Comparison of ENCODE assay signal across 15 cellular contexts in the genomic region with DNA sequence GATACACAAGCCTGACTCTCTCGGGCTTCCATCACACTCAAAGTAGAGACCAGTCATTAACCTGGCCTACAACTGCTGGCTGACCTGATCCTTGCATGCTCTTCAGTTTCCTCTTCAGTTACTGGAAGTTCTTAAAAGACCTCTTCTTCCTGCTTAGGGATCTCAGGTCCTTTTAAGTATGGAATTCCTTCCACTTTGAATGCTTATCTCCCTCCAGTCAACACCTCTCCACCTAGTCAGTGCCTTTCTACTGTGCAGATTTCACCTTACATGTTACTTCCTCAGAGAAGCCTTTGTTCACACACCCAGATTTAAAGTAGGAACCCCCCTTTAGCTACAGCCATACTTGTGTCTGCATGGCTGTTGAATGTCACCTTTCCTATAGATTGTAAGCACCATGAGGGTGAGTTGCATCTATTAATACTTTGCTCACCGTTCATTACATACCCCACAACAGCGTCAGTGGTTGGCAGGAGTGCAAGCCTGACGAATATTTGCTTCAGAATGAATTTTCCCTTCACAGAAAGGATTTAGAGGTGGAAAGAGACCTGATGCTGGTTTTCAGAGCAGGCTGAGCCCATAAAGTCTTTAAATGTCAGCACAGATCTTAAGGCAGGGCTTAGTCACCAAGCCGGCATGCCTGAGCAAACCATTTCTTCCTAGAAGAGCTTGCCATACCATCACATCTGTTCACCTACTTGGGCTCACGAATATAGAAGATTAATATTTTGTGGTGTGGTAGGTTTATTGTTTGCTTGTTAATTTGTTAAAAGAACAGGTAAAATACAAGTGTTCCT.
DNase-seq lines count a peak whose midpoint lies in the region; ATAC-seq, FAIRE-seq and TF ChIP-seq lines count a peak whose summit lies in the region.
"Had no signal": no experiment of that assay in that cellular context is flagged by ENCODE, and none has a peak within 500 bp of the region (broad histone marks: within the 10 kb centered on the region; RNA-seq: fewer than 3 reads in every experiment).

No MANE protein-coding gene starts in this region.

- no peaks in the 10 kb centered on the region for H3F3A ChIP-seq in GM23338 (replicated peaks; ENCODE audit: low read depth)

- no peak overlapping the region for H2AFZ ChIP-seq in GM23338

- H3K4me2 ChIP-seq in GM23338: 0 out of 2 replicates have a peak overlapping the region, but pooled peaks have one; percentile 42

- no peaks in the 10 kb centered on the region for H3K36me3 Mint-ChIP-seq in GM23338 (ENCODE audit: low read depth)

- H3K27ac Mint-ChIP-seq in GM23338: peak overlapping the region; percentile 0; the same call in 1 of the 2 replicates
- H3K27ac Mint-ChIP-seq: activated naive CD4-positive, alpha-beta T cell treated with anti-CD3 and anti-CD28 coated beads, Interleukin-2, amount 50 U/mL, for 72 hours had no signal

- H3K4me3 Mint-ChIP-seq in GM23338: no peak overlapping the region

- H3K79me2 ChIP-seq in GM23338 (replicated peaks; ENCODE audit: insufficient read depth): no peaks in the 10 kb centered on the region; the same call in 1 of the 2 replicates

- no peaks in the 10 kb centered on the region for H3K27me3 ChIP-seq in GM23338 (ENCODE audit: insufficient read depth)
- H3K27me3 ChIP-seq: MG63, pancreas had no signal

- no peak for ATAC-seq in GM23338
- no peak for ATAC-seq in omental fat pad (ENCODE audit: low FRiP score)
- ATAC-seq: activated naive CD4-positive, alpha-beta T cell treated with anti-CD3 and anti-CD28 coated beads, Interleukin-2, amount 50 U/mL, for 72 hours; mucosa of descending colon; pancreas had no signal

- H3K36me3 ChIP-seq in GM23338 (ENCODE audit: insufficient read depth): no peaks in the 10 kb centered on the region
- H3K36me3 ChIP-seq: MG63, pancreas had no signal

- H3K27ac ChIP-seq in GM23338 (ENCODE audit: low read depth): no peak overlapping the region

- H3K4me3 ChIP-seq in GM23338: no peak overlapping the region
- H3K4me3 ChIP-seq: MG63, mucosa of descending colon, pancreas had no signal

- TF ChIP-seq POLR2A in GM12891 (IDR thresholded peaks at IDR 0.05; ENCODE audit: low read depth, low read length): no peak

- FAIRE-seq in GM12891 (lab: Jason Lieb, UNC): no peak
- FAIRE-seq: pancreas had no signal

- TF ChIP-seq CTCF in GM23338 (conservative IDR thresholded peaks at IDR 0.05; ENCODE audit: low read depth in 2 of 2) (no peak), omental fat pad (IDR thresholded peaks at IDR 0.05) (no peak)

- H3K9me3 Mint-ChIP-seq in GM23338: no peaks in the 10 kb centered on the region
- H3K9me3 Mint-ChIP-seq: activated naive CD4-positive, alpha-beta T cell treated with anti-CD3 and anti-CD28 coated beads, Interleukin-2, amount 50 U/mL, for 72 hours had no signal

- peaks cover 4% of the 10 kb centered on the region; the same call in 1 of the 2 replicates for H3K9me2 ChIP-seq in GM23338 (ENCODE audit: insufficient read depth)

- no peaks in the 10 kb centered on the region; the same call in 1 of the 2 replicates for H4K20me1 ChIP-seq in GM23338 (replicated peaks; ENCODE audit: insufficient read depth)

- peaks cover 54% of the 10 kb centered on the region for H3K4me1 ChIP-seq in GM23338 (ENCODE audit: insufficient read depth)

- H3K27me3 Mint-ChIP-seq in GM23338 (ENCODE audit: insufficient read depth, low read depth, poor library complexity): no peaks in the 10 kb centered on the region

- H3K4me1 Mint-ChIP-seq in GM23338: peaks cover 55% of the 10 kb centered on the region

- DNase-seq in AG08395 (ENCODE audit: low spot score): peak; percentile 21
- DNase-seq in GM23338 (ENCODE audit: low spot score): no peak
- DNase-seq in amniotic epithelial cell (ENCODE audit: low read depth): peak; percentile 67
- peak; percentile 68 for DNase-seq in iris pigment epithelial cell (ENCODE audit: low read depth)
- DNase-seq in midbrain (lab: John Stamatoyannopoulos, UW): no peak
- DNase-seq in omental fat pad (ENCODE audit: low spot score): no peak
- DNase-seq in NCI-H1417 (lab: John Stamatoyannopoulos, UW): no peak
- DNase-seq in GM12891 (ENCODE audit: insufficient read length, low spot score): no peak
- DNase-seq: activated CD4-positive, CD25-positive, alpha-beta regulatory T cell; cortex of kidney; NCI-H226 had no signal

TF ChIP-seq in GM23338, 12 proteins besides CTCF, POLR2A, EP300 and RAD21 (continues in another document):
- no peak for TF ChIP-seq EZH2phosphoT487 (IDR thresholded peaks at IDR 0.05; ENCODE audit: unreplicated experiment)
- no peak for TF ChIP-seq JUNB (IDR thresholded peaks at IDR 0.05; ENCODE audit: unreplicated experiment)
- no peak for TF ChIP-seq EZH2 (IDR thresholded peaks at IDR 0.05; ENCODE audit: low read depth, unreplicated experiment)
- TF ChIP-seq NANOG (IDR thresholded peaks at IDR 0.05; ENCODE audit: borderline replicate concordance): no peak
- TF ChIP-seq, protein P1, sequence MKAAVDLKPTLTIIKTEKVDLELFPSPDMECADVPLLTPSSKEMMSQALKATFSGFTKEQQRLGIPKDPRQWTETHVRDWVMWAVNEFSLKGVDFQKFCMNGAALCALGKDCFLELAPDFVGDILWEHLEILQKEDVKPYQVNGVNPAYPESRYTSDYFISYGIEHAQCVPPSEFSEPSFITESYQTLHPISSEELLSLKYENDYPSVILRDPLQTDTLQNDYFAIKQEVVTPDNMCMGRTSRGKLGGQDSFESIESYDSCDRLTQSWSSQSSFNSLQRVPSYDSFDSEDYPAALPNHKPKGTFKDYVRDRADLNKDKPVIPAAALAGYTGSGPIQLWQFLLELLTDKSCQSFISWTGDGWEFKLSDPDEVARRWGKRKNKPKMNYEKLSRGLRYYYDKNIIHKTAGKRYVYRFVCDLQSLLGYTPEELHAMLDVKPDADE (IDR thresholded peaks at IDR 0.05): no peak

TF ChIP-seq in GM12891, 5 proteins besides CTCF, POLR2A, EP300 and RAD21:
- TF ChIP-seq POU2F2 (IDR thresholded peaks at IDR 0.05; ENCODE audit: low read depth, low read length) (no peak), TAF1 (IDR thresholded peaks at IDR 0.05; ENCODE audit: low read depth, low read length) (no peak), POLR2AphosphoS5 (IDR thresholded peaks at IDR 0.05; ENCODE audit: low read depth, low read length) (no peak), SPI1 (IDR thresholded peaks at IDR 0.05; ENCODE audit: low read depth, low read length) (no peak), PAX5 (IDR thresholded peaks at IDR 0.05; ENCODE audit: insufficient read depth, low read length, severe bottlenecking) (no peak)

Comparison
In these comparisons a context has a peak if more than half of its experiments do, and no peak if none do; other contexts are left out.
1. DNase-seq: peak in AG08395 (single experiment), amniotic epithelial cell (single experiment) and iris pigment epithelial cell (single experiment); none in GM23338 (single experiment), midbrain (single experiment), omental fat pad (single experiment), NCI-H1417 (0 of 3) and GM12891 (single experiment).